Comparison of ENCODE assay signal across 9 cellular contexts in genomic region chr17:67993998-67994361, GRCh38. TPM values are rescaled to one million over a fixed set of nuclear protein-coding genes. Genes with fewer than 3 reads are reported as not detected.
A peak's percentile ranks its signal among the peaks of the same experiment; 100 is the strongest.
DNase-seq lines count a peak whose midpoint lies in the region; ATAC-seq, FAIRE-seq and TF ChIP-seq lines count a peak whose summit lies in the region.
"Had no signal": no experiment of that assay in that cellular context is flagged by ENCODE, and none has a peak within 500 bp of the region (broad histone marks: within the 10 kb centered on the region; RNA-seq: fewer than 3 reads in every experiment).

No MANE protein-coding gene starts in this region.

- H3K9me3 ChIP-seq in DOHH2 (ENCODE audit: control insufficient read depth, insufficient read depth, low read length), result no peaks in the 10 kb centered on the region
- H3K9me3 ChIP-seq in HCT116 (ENCODE audit: control insufficient read depth in 1 of 2, insufficient read depth in 1 of 2, low read depth in 1 of 2, low read length in 2 of 2), result no peaks in the 10 kb centered on the region
- no peaks in the 10 kb centered on the region for H3K9me3 ChIP-seq in SU-DHL-6 (ENCODE audit: insufficient read depth, low read length)
- H3K9me3 ChIP-seq in pancreas, result no peaks in the 10 kb centered on the region

- H3K27me3 ChIP-seq in DOHH2 (ENCODE audit: control insufficient read depth, low read length), result peaks cover 24% of the 10 kb centered on the region
- H3K27me3 ChIP-seq in HCT116 (ENCODE audit: insufficient read depth, low read length), result no peaks in the 10 kb centered on the region
- H3K27me3 ChIP-seq in SU-DHL-6 (ENCODE audit: low read length), result no peaks in the 10 kb centered on the region
- no peaks in the 10 kb centered on the region for H3K27me3 ChIP-seq in pancreas

- peak overlapping the region; percentile 79 for H2AFZ ChIP-seq in HCT116 (ENCODE audit: low read depth, low read length, poor library complexity, severe bottlenecking)
- H2AFZ ChIP-seq in SU-DHL-6 (ENCODE audit: low read depth, low read length, severe bottlenecking), result peak overlapping the region; percentile 69

- peak overlapping the region; percentile 95 for H3K4me3 ChIP-seq in DOHH2 (ENCODE audit: low read length)
- H3K4me3 ChIP-seq in HCT116 (replicated peaks in 1 of 2; ENCODE audit: low read depth in 1 of 2, low read length in 2 of 2), result peak overlapping the region; percentile 72 to 98
- peak overlapping the region; percentile 85 for H3K4me3 ChIP-seq in SU-DHL-6 (ENCODE audit: insufficient read depth, low read length, poor library complexity, severe bottlenecking)
- peak overlapping the region; percentile 69 for H3K4me3 ChIP-seq in fibroblast of mammary gland (ENCODE audit: control insufficient read depth, low read depth, low read length)
- peak overlapping the region; percentile 31 to 69 (median 48) for H3K4me3 ChIP-seq in pancreas

- POLR2A ChIA-PET in HCT116 (lab: Charles Lee), result no interaction called here

- H3K4me1 ChIP-seq in DOHH2 (ENCODE audit: control insufficient read depth, low read length) (peaks cover 36% of the 10 kb centered on the region), HCT116 (ENCODE audit: control insufficient read depth in 1 of 2, insufficient read depth in 2 of 2, low read length in 2 of 2) (peaks cover 9 to 28% of the 10 kb centered on the region in 2 experiments), pancreas (peaks cover 7 to 9% (median 8%) of the 10 kb centered on the region in 3 donors)

- no peaks in the 10 kb centered on the region for H3K9me2 ChIP-seq in DOHH2 (replicated peaks; ENCODE audit: control insufficient read depth, low read length)
- H3K9me2 ChIP-seq in HCT116 (ENCODE audit: insufficient read depth), result no peaks in the 10 kb centered on the region
- no peaks in the 10 kb centered on the region for H3K9me2 ChIP-seq in SU-DHL-6 (replicated peaks; ENCODE audit: insufficient read depth, low read length)

- 4% methylated on average over 18 to 21 of the region's 21 CpGs for WGBS in pancreas, 2 donors

- FAIRE-seq in pancreas (lab: Jason Lieb, UNC) (no peak), frontal cortex (lab: Jason Lieb, UNC) (no peak)
- FAIRE-seq: TTC549 had no signal

- no TSS peak for BruUV-seq in HCT116 (replicated peaks; lab: Mats Ljungman, UMichigan)

- H3F3A ChIP-seq in DOHH2 (ENCODE audit: control insufficient read depth, insufficient read depth) (peaks cover 24% of the 10 kb centered on the region), SU-DHL-6 (ENCODE audit: insufficient read depth) (peaks cover 28% of the 10 kb centered on the region)

- TF ChIP-seq CTCF in DOHH2 (IDR thresholded peaks at IDR 0.05; ENCODE audit: low read depth, low read length, poor library complexity, severe bottlenecking) (no peak), HCT116 (IDR thresholded peaks at IDR 0.05 in 2 of 3, conservative IDR thresholded peaks at IDR 0.05 in 1 of 3; ENCODE audit: borderline replicate concordance in 1 of 3, insufficient read depth in 1 of 3, low read depth in 2 of 3, low read length in 2 of 3) (no peak), SU-DHL-6 (IDR thresholded peaks at IDR 0.05; ENCODE audit: insufficient read depth, low read length, poor library complexity, severe bottlenecking) (no peak), fibroblast of mammary gland (conservative IDR thresholded peaks at IDR 0.05; ENCODE audit: control insufficient read depth, insufficient read depth, low read depth, low read length) (no peak), pancreas (IDR thresholded peaks at IDR 0.05) (no peak)

- RAD21 ChIA-PET in HCT116 (lab: Charles Lee; ENCODE audit: low non-redundant PET in 1 of 2, low total read pairs in 2 of 2, uncharacterized antibody in 2 of 2, unreplicated experiment in 2 of 2), result no interaction called here

- CTCF ChIA-PET in HCT116 (lab: Charles Lee), result no interaction called here

- intact Hi-C loops in HCT116 (cut with micrococcal nuclease) (loop anchor here (5.0 kb wide), 1 partner anchor 108 kb away; no protein-coding TSS in a partner anchor), pancreas (cut with DNase I) (no loop called here)

- H3K27ac ChIP-seq in DOHH2 (ENCODE audit: low read depth, low read length) (peak overlapping the region; percentile 67), HCT116 (ENCODE audit: low read depth, low read length) (peak overlapping the region; percentile 99), SU-DHL-6 (ENCODE audit: low read depth, low read length) (peak overlapping the region; percentile 86), pancreas (peak overlapping the region; percentile 76 to 94 (median 87))

- H3K9ac ChIP-seq in HCT116 (ENCODE audit: low read length) (peak overlapping the region; percentile 88), SU-DHL-6 (ENCODE audit: low read length) (peak overlapping the region; percentile 95)

- peaks cover 3% of the 10 kb centered on the region; the same call in 1 of the 2 replicates for H3K36me3 ChIP-seq in DOHH2 (ENCODE audit: control insufficient read depth, low read length)
- H3K36me3 ChIP-seq in HCT116 (ENCODE audit: control insufficient read depth in 1 of 2, insufficient read depth in 2 of 2, low read length in 2 of 2), result peaks cover 0 to 3% of the 10 kb centered on the region in 2 experiments; a peak in 1 of 4 replicates
- no peaks in the 10 kb centered on the region for H3K36me3 ChIP-seq in SU-DHL-6 (ENCODE audit: low read length)
- H3K36me3 ChIP-seq in pancreas, result no peaks in the 10 kb centered on the region

- peak overlapping the region; percentile 99 for H3K4me2 ChIP-seq in DOHH2 (ENCODE audit: low read length)
- H3K4me2 ChIP-seq in HCT116 (ENCODE audit: low read length), result peak overlapping the region; percentile 96
- peak overlapping the region; percentile 69 for H3K4me2 ChIP-seq in SU-DHL-6 (ENCODE audit: low read depth, low read length, poor library complexity, severe bottlenecking)

- H4K20me1 ChIP-seq in DOHH2 (ENCODE audit: control insufficient read depth, insufficient read depth, low read depth, low read length) (no peaks in the 10 kb centered on the region), HCT116 (ENCODE audit: insufficient read depth) (no peaks in the 10 kb centered on the region), SU-DHL-6 (ENCODE audit: low read depth, low read length) (no peaks in the 10 kb centered on the region)

- no peak for TF ChIP-seq POLR2A in HCT116 (IDR thresholded peaks at IDR 0.05; ENCODE audit: borderline replicate concordance, extremely low read depth, insufficient read depth, insufficient read length)

- DNase-seq in HCT116 (ENCODE audit: low read depth, low spot score), result no peak
- DNase-seq in fibroblast of mammary gland (ENCODE audit: low read depth), result peak; percentile 4
- DNase-seq in pancreas, result peak in 1 of 6 donors; percentile 67
- DNase-seq in frontal cortex (ENCODE audit: low spot score in 2 of 2), result no peak
- no peak for DNase-seq in glomerular visceral epithelial cell (ENCODE audit: extremely low spot score)

- ATAC-seq in HCT116, result peak; percentile 35
- ATAC-seq in pancreas, result peak in 2 of 4 donors; percentile 1 to 2
- no peak for ATAC-seq in HG03045 (IDR thresholded peaks at IDR 0.05; ENCODE audit: unreplicated experiment)

- TF ChIP-seq RAD21 in HCT116 (IDR thresholded peaks at IDR 0.05; ENCODE audit: low read depth), result no peak

- H3K79me2 ChIP-seq in DOHH2 (ENCODE audit: control insufficient read depth, low read length), result no peaks in the 10 kb centered on the region; the same call in 1 of the 2 replicates
- peaks cover 15% of the 10 kb centered on the region for H3K79me2 ChIP-seq in HCT116 (ENCODE audit: insufficient read depth, low read length)
- H3K79me2 ChIP-seq in SU-DHL-6 (ENCODE audit: insufficient read depth, low read length), result no peaks in the 10 kb centered on the region

TF ChIP-seq in HCT116, 20 proteins besides CTCF, POLR2A, EP300 and RAD21:
- TF ChIP-seq, protein P1, sequence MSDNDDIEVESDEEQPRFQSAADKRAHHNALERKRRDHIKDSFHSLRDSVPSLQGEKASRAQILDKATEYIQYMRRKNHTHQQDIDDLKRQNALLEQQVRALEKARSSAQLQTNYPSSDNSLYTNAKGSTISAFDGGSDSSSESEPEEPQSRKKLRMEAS (IDR thresholded peaks at IDR 0.05), result peak; percentile 83
- TF ChIP-seq, protein P2, sequence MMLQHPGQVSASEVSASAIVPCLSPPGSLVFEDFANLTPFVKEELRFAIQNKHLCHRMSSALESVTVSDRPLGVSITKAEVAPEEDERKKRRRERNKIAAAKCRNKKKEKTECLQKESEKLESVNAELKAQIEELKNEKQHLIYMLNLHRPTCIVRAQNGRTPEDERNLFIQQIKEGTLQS (IDR thresholded peaks at IDR 0.05), result no peak
- peak; percentile 58; the same call in 1 of the 2 replicates for TF ChIP-seq CBX3 (IDR thresholded peaks at IDR 0.05; ENCODE audit: low read depth)
- TF ChIP-seq ZFX (IDR thresholded peaks at IDR 0.05), result peak; percentile 96; the same call in 1 of the 2 replicates

RNA-seq across cellular contexts. Expression of gene C17orf58, which starts 2.3 kb away (rescaled TPM):
- 38.1 TPM for total RNA-seq in HCT116 (2021; ENCODE audit: unreplicated experiment)
- 39.6 and 42.6 TPM in 2 replicates for polyA plus RNA-seq in HCT116 (2012)
- 1 to 10 TPM; 3.0 to 8.7 (median 5.5) TPM for total RNA-seq in pancreas
- polyA plus RNA-seq in pancreas, result 1 to 10 TPM; 4.8 to 7.5 TPM
- 38.3 TPM for total RNA-seq in frontal cortex

RNA-seq across cellular contexts. Expression of gene KPNA2, which starts 41.6 kb away (rescaled TPM):
- total RNA-seq in HCT116 (2021; ENCODE audit: unreplicated experiment), result 330 TPM
- 213 and 301 TPM in 2 replicates for polyA plus RNA-seq in HCT116 (2012)
- total RNA-seq in pancreas, result 10 to 100 TPM in 2 of 6 donors, 1 to 10 TPM in 4; 3.3 to 10.5 (median 5.7) TPM
- 1 to 10 TPM; 4.4 to 7.4 TPM for polyA plus RNA-seq in pancreas
- total RNA-seq in frontal cortex, result 39.5 TPM
